1 cellular context compared by ENCODE assay signal in genomic region chr1:27416387-27417111, GRCh38.
TF ChIP-seq lines count a peak whose summit lies in the region.

No MANE protein-coding gene starts in this region.

TF ChIP-seq in HCT116, 20 proteins besides CTCF, POLR2A, EP300 and RAD21:
- no peak for TF ChIP-seq REST (IDR thresholded peaks at IDR 0.05; ENCODE audit: low read depth)
- TF ChIP-seq YY1 (IDR thresholded peaks at IDR 0.05; ENCODE audit: extremely low read depth, insufficient replicate concordance, low read depth, low read length): peak; percentile 39
TF ChIP-seq in HCT116: peak in this region for 1.
